ENCODE assay signal across 7 cellular contexts in genomic region chr3:39288300-39288808, GRCh38. TPM values are rescaled to one million over a fixed set of nuclear protein-coding genes. Genes with fewer than 3 reads are reported as not detected.
DNase-seq lines count a peak whose midpoint lies in the region; ATAC-seq and TF ChIP-seq lines count a peak whose summit lies in the region.

No MANE protein-coding gene starts in this region.

- TF ChIP-seq CTCF in adrenal gland (IDR thresholded peaks at IDR 0.05) (peak; percentile 58 to 92 (median 85)), right atrium auricular region (IDR thresholded peaks at IDR 0.05) (peak; percentile 71 to 90), sigmoid colon (IDR thresholded peaks at IDR 0.05) (peak; percentile 64 to 83 (median 74))

- H3K4me1 Mint-ChIP-seq in T-helper 1 cell treated with Interleukin-12 subunit alpha and Interleukin-12 subunit beta and Interleukin-4 antibody, amounts not matched to agents 30 μg/mL and 1 μg/mL, for 36 hours (ENCODE audit: low read depth) = peaks cover 45% of the 10 kb centered on the region

- TF ChIP-seq EP300 in sigmoid colon (IDR thresholded peaks at IDR 0.05) = no peak

- 22 to 45% (median 29%) methylated on average over 2 to 3 of the region's 3 CpGs for WGBS in adrenal gland, 4 donors
- WGBS in sigmoid colon, 2 donors = 16 to 28% methylated on average over 3 of the region's 3 CpGs

- no peaks in the 10 kb centered on the region for H3K27me3 Mint-ChIP-seq in T-helper 1 cell treated with Interleukin-12 subunit alpha and Interleukin-12 subunit beta and Interleukin-4 antibody, amounts not matched to agents 30 μg/mL and 1 μg/mL, for 36 hours (ENCODE audit: low read depth)

- no peak overlapping the region for H3K4me3 ChIP-seq in adrenal gland
- H3K4me3 ChIP-seq in right atrium auricular region = no peak overlapping the region
- H3K4me3 ChIP-seq in sigmoid colon = no peak overlapping the region

- no peaks in the 10 kb centered on the region for H3K4me1 ChIP-seq in adrenal gland (replicated peaks in 1 of 2)
- no peaks in the 10 kb centered on the region for H3K4me1 ChIP-seq in right atrium auricular region
- no peaks in the 10 kb centered on the region for H3K4me1 ChIP-seq in sigmoid colon

- H3K36me3 ChIP-seq in adrenal gland (replicated peaks in 1 of 2) (no peaks in the 10 kb centered on the region), right atrium auricular region (no peaks in the 10 kb centered on the region), sigmoid colon (no peaks in the 10 kb centered on the region)

- DNase-seq in NCI-H146 (lab: John Stamatoyannopoulos, UW) = peak; percentile 72
- DNase-seq in adrenal gland = peak; percentile 72 to 88 (median 77)
- peak; percentile 76 for DNase-seq in right atrium auricular region (ENCODE audit: low spot score)
- peak; percentile 81 for DNase-seq in sigmoid colon

- peak overlapping the region; percentile 72 for H3K27ac Mint-ChIP-seq in T-helper 1 cell treated with Interleukin-12 subunit alpha and Interleukin-12 subunit beta and Interleukin-4 antibody, amounts not matched to agents 30 μg/mL and 1 μg/mL, for 36 hours

- H3K27me3 ChIP-seq in adrenal gland (no peaks in the 10 kb centered on the region), right atrium auricular region (no peaks in the 10 kb centered on the region), sigmoid colon (no peaks in the 10 kb centered on the region)

- TF ChIP-seq POLR2A in adrenal gland (IDR thresholded peaks at IDR 0.05) = no peak
- TF ChIP-seq POLR2A in sigmoid colon (IDR thresholded peaks at IDR 0.05) = no peak

- H3K4me3 Mint-ChIP-seq in T-helper 1 cell treated with Interleukin-12 subunit alpha and Interleukin-12 subunit beta and Interleukin-4 antibody, amounts not matched to agents 30 μg/mL and 1 μg/mL, for 36 hours = no peak overlapping the region

- ATAC-seq in GM18499 (IDR thresholded peaks at IDR 0.05; ENCODE audit: insufficient read depth, unreplicated experiment) (peak; percentile 84), HG02852 (IDR thresholded peaks at IDR 0.05; ENCODE audit: unreplicated experiment) (peak; percentile 97)

- H3K36me3 Mint-ChIP-seq in T-helper 1 cell treated with Interleukin-12 subunit alpha and Interleukin-12 subunit beta and Interleukin-4 antibody, amounts not matched to agents 30 μg/mL and 1 μg/mL, for 36 hours (ENCODE audit: low read depth) = no peaks in the 10 kb centered on the region

- intact Hi-C loops in adrenal gland (cut with DNase I) = loop anchor here (5.0 kb wide), 4 partner anchors 76 to 161 kb away; partner anchors contain the start of gene XIRP1 (in 1 of the 2)
- intact Hi-C loops in sigmoid colon (cut with DNase I) = loop anchor here (1.0 kb wide), 1 partner anchor 162 kb away; no protein-coding TSS in a partner anchor

- H3K9me3 ChIP-seq in adrenal gland (replicated peaks in 1 of 3) (no peaks in the 10 kb centered on the region), right atrium auricular region (no peaks in the 10 kb centered on the region), sigmoid colon (no peaks in the 10 kb centered on the region)

- H3K27ac ChIP-seq in adrenal gland (no peak overlapping the region), right atrium auricular region (no peak overlapping the region), sigmoid colon (no peak overlapping the region)

- no peaks in the 10 kb centered on the region for H3K9me3 Mint-ChIP-seq in T-helper 1 cell treated with Interleukin-12 subunit alpha and Interleukin-12 subunit beta and Interleukin-4 antibody, amounts not matched to agents 30 μg/mL and 1 μg/mL, for 36 hours

RNA-seq across cellular contexts. Expression of gene CX3CR1, which starts 8.5 kb away (rescaled TPM):
- total RNA-seq in adrenal gland (1 to 10 TPM in 6 of 8 donors, under 1 TPM in 1, not detected in 1; 0.83 to 3.1 (median 1.4) TPM), right atrium auricular region (under 1 TPM; 0.26 to 0.59 TPM), sigmoid colon (under 1 TPM; 0.16 to 0.68 (median 0.32) TPM)
- polyA plus RNA-seq in adrenal gland (1 to 10 TPM in 1 of 3 donors, under 1 TPM in 2; 0.16 to 2.0 (median 0.24) TPM), sigmoid colon (under 1 TPM in 1 of 3 donors, not detected in 2; 0.10 TPM)

RNA-seq across cellular contexts. Expression of gene CCR8, which starts 41.2 kb away (rescaled TPM):
- not detected for total RNA-seq in adrenal gland
- not detected for polyA plus RNA-seq in adrenal gland
- not detected for total RNA-seq in right atrium auricular region
- not detected for total RNA-seq in sigmoid colon
- polyA plus RNA-seq in sigmoid colon = under 1 TPM in 1 of 3 donors, not detected in 2; 0.93 TPM
